ENCODE assay signal across 10 cellular contexts in the genomic region with DNA sequence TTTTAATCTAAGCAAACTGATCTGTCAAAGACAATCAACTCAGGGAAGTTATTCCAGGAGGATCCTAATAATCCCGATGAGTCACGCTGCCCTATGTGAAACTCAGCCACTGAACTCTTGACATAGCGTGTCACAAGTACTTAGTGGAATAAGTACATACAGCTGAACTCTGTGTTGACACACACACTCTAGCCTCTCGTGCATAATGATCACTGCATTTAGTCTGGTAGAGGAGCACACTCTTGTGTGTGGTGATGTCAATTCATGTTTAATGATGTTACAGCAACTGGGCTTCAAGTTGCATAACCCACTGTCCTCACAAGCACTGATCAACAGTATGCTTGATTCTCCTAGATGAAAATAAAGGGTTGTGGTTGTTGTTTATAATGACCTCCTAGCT.
A peak's percentile ranks its signal among the peaks of the same experiment; 100 is the strongest.
DNase-seq lines count a peak whose midpoint lies in the region; ATAC-seq, FAIRE-seq and TF ChIP-seq lines count a peak whose summit lies in the region.
"Had no signal": no experiment of that assay in that cellular context is flagged by ENCODE, and none has a peak within 500 bp of the region (broad histone marks: within the 10 kb centered on the region; RNA-seq: fewer than 3 reads in every experiment).

No MANE protein-coding gene starts in this region.

- peak; percentile 19 for FAIRE-seq in H1 (lab: Jason Lieb, UNC)

- H2AK5ac ChIP-seq in H1 (ENCODE audit: low read depth, low read length): no peak overlapping the region

- TF ChIP-seq RAD21 in H1 (IDR thresholded peaks at IDR 0.05 in 1 of 2, conservative IDR thresholded peaks at IDR 0.05 in 1 of 2; ENCODE audit: low read depth in 2 of 2, low read length in 2 of 2): no peak

- POLR2A ChIA-PET in H1 (lab: Charles Lee; ENCODE audit: partially characterized antibody): no interaction called here

- H3K9me3 ChIP-seq in H1 (ENCODE audit: insufficient read depth in 2 of 2, low read depth in 1 of 2, low read length in 1 of 2) (no peaks in the 10 kb centered on the region; a peak in 1 of 4 replicates), body of pancreas (no peaks in the 10 kb centered on the region)

- H2BK15ac ChIP-seq in H1 (ENCODE audit: low read length): no peak overlapping the region

- no peak overlapping the region for H3K23ac ChIP-seq in H1 (ENCODE audit: insufficient read length)

- H3K9me3 Mint-ChIP-seq in HFFc6: no peaks in the 10 kb centered on the region

- no peak overlapping the region for H3K27ac Mint-ChIP-seq in HFFc6

- H3K27me3 ChIP-seq in H1 (replicated peaks in 1 of 4; ENCODE audit: control insufficient read depth in 3 of 4, extremely low read depth in 1 of 4, insufficient read depth in 3 of 4, low read length in 3 of 4) (no peaks in the 10 kb centered on the region), body of pancreas (no peaks in the 10 kb centered on the region)
- H3K27me3 ChIP-seq: cardiac muscle cell had no signal

- no peak overlapping the region for H4K8ac ChIP-seq in H1 (ENCODE audit: extremely low read depth, insufficient read depth, low read length)

- no peaks in the 10 kb centered on the region for H3K79me1 ChIP-seq in H1 (ENCODE audit: low read depth, low read length)

- no peak for ATAC-seq in body of pancreas

- TF ChIP-seq CTCF in HFFc6 (IDR thresholded peaks at IDR 0.05): no peak
- TF ChIP-seq CTCF in H1 (IDR thresholded peaks at IDR 0.05; ENCODE audit: control extremely low read depth in 1 of 3, insufficient read depth in 1 of 3, low read depth in 1 of 3, low read length in 3 of 3): no peak
- TF ChIP-seq CTCF in body of pancreas (IDR thresholded peaks at IDR 0.05): no peak

- H4K5ac ChIP-seq in H1 (ENCODE audit: insufficient read length, low read depth, low read length): no peak overlapping the region

- H3K36me3 Mint-ChIP-seq in HFFc6 (ENCODE audit: low read depth): no peaks in the 10 kb centered on the region

- 0 out of 8 replicates have a peak, but pooled peaks cover 0 to 3% (median 0%) of the 10 kb centered on the region in 4 experiments for H3K36me3 ChIP-seq in H1 (ENCODE audit: control insufficient read depth in 2 of 4, insufficient read depth in 4 of 4, low read length in 3 of 4)
- no peaks in the 10 kb centered on the region for H3K36me3 ChIP-seq in body of pancreas (replicated peaks in 1 of 2; ENCODE audit: insufficient read depth in 1 of 2, low read depth in 2 of 2)
- H3K36me3 ChIP-seq: cardiac muscle cell, left ventricle myocardium inferior had no signal

- no peak overlapping the region for H2AFZ ChIP-seq in H1 (ENCODE audit: low read length)

- no peak overlapping the region for H3K4me3 Mint-ChIP-seq in HFFc6

- no peaks in the 10 kb centered on the region for H3K79me2 ChIP-seq in H1 (ENCODE audit: control insufficient read depth in 1 of 2, insufficient read depth in 2 of 2, low read length in 2 of 2)

- H3K56ac ChIP-seq in H1 (replicated peaks; ENCODE audit: insufficient read length, low read depth, low read length): no peak overlapping the region

- no peaks in the 10 kb centered on the region for H3K23me2 ChIP-seq in H1 (ENCODE audit: low read depth, low read length)

- no peak overlapping the region for H2BK120ac ChIP-seq in H1 (replicated peaks; ENCODE audit: low read depth, low read length)

- CTCF ChIA-PET in H1 (lab: Charles Lee; ENCODE audit: partially characterized antibody): no interaction called here

- H4K20me1 ChIP-seq in H1 (replicated peaks in 1 of 2; ENCODE audit: control insufficient read depth in 1 of 2, insufficient read depth in 2 of 2, low read length in 2 of 2): no peaks in the 10 kb centered on the region

- no peak overlapping the region for H4K91ac ChIP-seq in H1 (replicated peaks; ENCODE audit: insufficient read length, low read length)

- no peaks in the 10 kb centered on the region for H3K4me1 Mint-ChIP-seq in HFFc6 (ENCODE audit: low read depth)

- TF ChIP-seq EP300 in H1 (IDR thresholded peaks at IDR 0.05; ENCODE audit: borderline replicate concordance in 1 of 2, low read depth in 2 of 2, low read length in 2 of 2): no peak

- DNase-seq in HFFc6 (peak; percentile 8), NCI-H774 (lab: John Stamatoyannopoulos, UW) (peak; percentile 96), H1 (ENCODE audit: low read depth in 1 of 2, low spot score in 2 of 2) (no peak), putamen (ENCODE audit: low spot score) (peak; percentile 36), kidney glomerular epithelial cell (lab: John Stamatoyannopoulos, UW) (no peak), T-helper 2 cell (no peak), body of pancreas (no peak)
- DNase-seq in activated CD8-positive, alpha-beta memory T cell treated with anti-CD3 and anti-CD28 coated beads for 24 hours: no peak
- DNase-seq: left ventricle myocardium inferior had no signal

- H3K4me1 ChIP-seq in H1 (replicated peaks in 1 of 4; ENCODE audit: control insufficient read depth in 3 of 4, insufficient read depth in 4 of 4, low read length in 3 of 4) (0 out of 7 replicates have a peak, but pooled peaks cover 0 to 2% (median 0%) of the 10 kb centered on the region in 4 experiments), body of pancreas (no peaks in the 10 kb centered on the region)
- H3K4me1 ChIP-seq: left ventricle myocardium inferior had no signal

- no peak overlapping the region for H3K4me2 ChIP-seq in H1 (ENCODE audit: insufficient read depth in 1 of 2, low read depth in 2 of 2, low read length in 2 of 2)

- no peak overlapping the region for H3K4ac ChIP-seq in H1 (replicated peaks; ENCODE audit: insufficient read length, low read depth, low read length)

- H3K9ac ChIP-seq in H1 (replicated peaks in 1 of 4; ENCODE audit: extremely low read depth in 1 of 4, low read depth in 3 of 4, low read length in 3 of 4): no peak overlapping the region

- no peak overlapping the region for H2BK12ac ChIP-seq in H1 (ENCODE audit: low read depth, low read length)

- H3K14ac ChIP-seq in H1 (ENCODE audit: insufficient read length): no peak overlapping the region

- H2BK5ac ChIP-seq in H1 (ENCODE audit: low read depth, low read length): no peak overlapping the region

- intact Hi-C loops in body of pancreas (cut with DNase I): no loop called here

- H3K27me3 Mint-ChIP-seq in HFFc6 (ENCODE audit: insufficient read depth): no peaks in the 10 kb centered on the region; the same call in 1 of the 2 replicates

- H3K4me3 ChIP-seq in H1 (ENCODE audit: extremely low read depth in 1 of 4, insufficient read depth in 2 of 4, low read depth in 3 of 4, low read length in 4 of 4) (no peak overlapping the region), body of pancreas (no peak overlapping the region)
- H3K4me3 ChIP-seq: cardiac muscle cell, left ventricle myocardium inferior had no signal

- TF ChIP-seq POLR2A in H1 (IDR thresholded peaks at IDR 0.05; ENCODE audit: control extremely low read depth in 1 of 2, low read depth in 2 of 2, low read length in 2 of 2): no peak
- no peak for TF ChIP-seq POLR2A in body of pancreas (IDR thresholded peaks at IDR 0.05)

- H3K27ac ChIP-seq in H1 (ENCODE audit: low read depth, low read length) (no peak overlapping the region), body of pancreas (no peak overlapping the region)
- H3K27ac ChIP-seq: cardiac muscle cell, left ventricle myocardium inferior had no signal

- H3K18ac ChIP-seq in H1 (ENCODE audit: extremely low read depth, low read length): no peak overlapping the region

- no peak overlapping the region for H2BK20ac ChIP-seq in H1 (ENCODE audit: low read length)

- 95% methylated on average over 4 of the region's 4 CpGs; no CpG with 5 or more reads in 1 of the 2 experiments for WGBS in H1 (ENCODE audit: extremely low coverage in 1 of 2, insufficient coverage in 1 of 2, insufficient read length in 1 of 2, insufficient replicate concordance in 2 of 2, low coverage in 1 of 2, low lambda C conversion rate in 2 of 2, missing lambda C conversion rate in 1 of 2), 2 experiments
- WGBS in body of pancreas, 2 donors: 49 to 52% methylated on average over 4 of the region's 4 CpGs

TF ChIP-seq in H1, 55 proteins besides CTCF, POLR2A, EP300 and RAD21:
- TF ChIP-seq HDAC6 (IDR thresholded peaks at IDR 0.05; ENCODE audit: low read depth, low read length): no peak
- no peak for TF ChIP-seq BRCA1 (IDR thresholded peaks at IDR 0.05; ENCODE audit: low read depth, low read length)
- TF ChIP-seq, protein P1, sequence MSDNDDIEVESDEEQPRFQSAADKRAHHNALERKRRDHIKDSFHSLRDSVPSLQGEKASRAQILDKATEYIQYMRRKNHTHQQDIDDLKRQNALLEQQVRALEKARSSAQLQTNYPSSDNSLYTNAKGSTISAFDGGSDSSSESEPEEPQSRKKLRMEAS (IDR thresholded peaks at IDR 0.05): no peak
- TF ChIP-seq JUN (IDR thresholded peaks at IDR 0.05; ENCODE audit: low read depth, low read length): no peak
- TF ChIP-seq EZH2 (IDR thresholded peaks at IDR 0.05; ENCODE audit: low read depth, low read length, severe bottlenecking): no peak
- no peak for TF ChIP-seq CHD2 (IDR thresholded peaks at IDR 0.05; ENCODE audit: low read length)
- no peak for TF ChIP-seq RBBP5 (IDR thresholded peaks at IDR 0.05; ENCODE audit: borderline replicate concordance, low read depth, low read length)
- no peak for TF ChIP-seq TAF7 (optimal IDR thresholded peaks at IDR 0.05; ENCODE audit: borderline replicate concordance, low read depth, low read length)
- TF ChIP-seq SAP30 (IDR thresholded peaks at IDR 0.05; ENCODE audit: insufficient read depth, insufficient replicate concordance, low read length): no peak
- no peak for TF ChIP-seq BCL11A (IDR thresholded peaks at IDR 0.05; ENCODE audit: low read depth in 2 of 2, low read length in 2 of 2)

Comparison
In these comparisons a context has a peak if more than half of its experiments do, and no peak if none do; other contexts are left out.
1. DNase-seq: peak in HFFc6 (single experiment), NCI-H774 (single experiment) and putamen (single experiment); none in H1 (0 of 2), kidney glomerular epithelial cell (single experiment), T-helper 2 cell (0 of 5), activated CD8-positive, alpha-beta memory T cell treated with anti-CD3 and anti-CD28 coated beads for 24 hours (single experiment) and body of pancreas (0 of 4).